Comparison of ENCODE assay signal across 7 cellular contexts in genomic region chr5:143066556-143067281, GRCh38.
A peak's percentile ranks its signal among the peaks of the same experiment; 100 is the strongest.
DNase-seq lines count a peak whose midpoint lies in the region; ATAC-seq and TF ChIP-seq lines count a peak whose summit lies in the region.

No MANE protein-coding gene starts in this region.

- TF ChIP-seq CTCF in OCI-LY3 (IDR thresholded peaks at IDR 0.05; ENCODE audit: low read depth, low read length) (no peak), Calu3 (IDR thresholded peaks at IDR 0.05; ENCODE audit: unreplicated experiment) (no peak)

- H2AFZ ChIP-seq in OCI-LY3 (ENCODE audit: low read depth, low read length), result no peak overlapping the region

- H3K4me1 ChIP-seq in OCI-LY3 (ENCODE audit: low read length), result peaks cover 51% of the 10 kb centered on the region

- peaks cover 46% of the 10 kb centered on the region for H3K36me3 Mint-ChIP-seq in Calu3 (ENCODE audit: insufficient read depth, unreplicated experiment)

- H3K4me3 Mint-ChIP-seq in Calu3 (ENCODE audit: low read depth, unreplicated experiment), result no peak overlapping the region

- H3K4me1 Mint-ChIP-seq in Calu3 (ENCODE audit: low read depth, unreplicated experiment), result peaks cover 12% of the 10 kb centered on the region

- peak overlapping the region; percentile 64 for H3K9ac ChIP-seq in OCI-LY3 (ENCODE audit: low read length)

- peak; percentile 70 for ATAC-seq in GM18907 (IDR thresholded peaks at IDR 0.05; ENCODE audit: unreplicated experiment)
- ATAC-seq in HG02678 (IDR thresholded peaks at IDR 0.05; ENCODE audit: unreplicated experiment), result peak; percentile 67

- H4K20me1 ChIP-seq in OCI-LY3 (ENCODE audit: insufficient read depth, low read length), result no peaks in the 10 kb centered on the region

- H3K27ac ChIP-seq in OCI-LY3 (ENCODE audit: low read length), result peak overlapping the region; percentile 92

- H3K4me2 ChIP-seq in OCI-LY3 (ENCODE audit: low read length), result peak overlapping the region; percentile 74

- no peaks in the 10 kb centered on the region for H3K9me3 ChIP-seq in OCI-LY3 (ENCODE audit: insufficient read depth, low read length)

- intact Hi-C loops in Calu3 (cut with micrococcal nuclease; ENCODE audit: unreplicated experiment), result no loop called here

- H3K27ac Mint-ChIP-seq in Calu3 (ENCODE audit: unreplicated experiment), result no peak overlapping the region

- BruUV-seq in Calu3 (replicated peaks; lab: Mats Ljungman, UMichigan), result no TSS peak

- H3K27me3 Mint-ChIP-seq in Calu3 (ENCODE audit: unreplicated experiment), result no peaks in the 10 kb centered on the region

- no peaks in the 10 kb centered on the region for H3K79me2 ChIP-seq in OCI-LY3 (ENCODE audit: low read length)

- CTCF ChIA-PET in Calu3 (lab: Charles Lee), result no interaction called here

- H3K36me3 ChIP-seq in OCI-LY3 (replicated peaks; ENCODE audit: low read depth, low read length), result no peaks in the 10 kb centered on the region

- H3K9me3 Mint-ChIP-seq in Calu3 (ENCODE audit: low read depth, unreplicated experiment), result no peaks in the 10 kb centered on the region

- DNase-seq in mucosa of gallbladder (ENCODE audit: low spot score) (peak; percentile 22), Calu3 (no peak), DMS153 treated with DMSO at 0.1 percent for 48 hours (lab: John Stamatoyannopoulos, UW; ENCODE audit: unreplicated experiment) (no peak), HK-2 (ENCODE audit: unreplicated experiment) (no peak)

- peak overlapping the region; percentile 48 for H3K4me3 ChIP-seq in OCI-LY3 (ENCODE audit: low read length)

- H3K27me3 ChIP-seq in OCI-LY3 (ENCODE audit: low read depth, low read length), result no peaks in the 10 kb centered on the region
